In the genomic region with DNA sequence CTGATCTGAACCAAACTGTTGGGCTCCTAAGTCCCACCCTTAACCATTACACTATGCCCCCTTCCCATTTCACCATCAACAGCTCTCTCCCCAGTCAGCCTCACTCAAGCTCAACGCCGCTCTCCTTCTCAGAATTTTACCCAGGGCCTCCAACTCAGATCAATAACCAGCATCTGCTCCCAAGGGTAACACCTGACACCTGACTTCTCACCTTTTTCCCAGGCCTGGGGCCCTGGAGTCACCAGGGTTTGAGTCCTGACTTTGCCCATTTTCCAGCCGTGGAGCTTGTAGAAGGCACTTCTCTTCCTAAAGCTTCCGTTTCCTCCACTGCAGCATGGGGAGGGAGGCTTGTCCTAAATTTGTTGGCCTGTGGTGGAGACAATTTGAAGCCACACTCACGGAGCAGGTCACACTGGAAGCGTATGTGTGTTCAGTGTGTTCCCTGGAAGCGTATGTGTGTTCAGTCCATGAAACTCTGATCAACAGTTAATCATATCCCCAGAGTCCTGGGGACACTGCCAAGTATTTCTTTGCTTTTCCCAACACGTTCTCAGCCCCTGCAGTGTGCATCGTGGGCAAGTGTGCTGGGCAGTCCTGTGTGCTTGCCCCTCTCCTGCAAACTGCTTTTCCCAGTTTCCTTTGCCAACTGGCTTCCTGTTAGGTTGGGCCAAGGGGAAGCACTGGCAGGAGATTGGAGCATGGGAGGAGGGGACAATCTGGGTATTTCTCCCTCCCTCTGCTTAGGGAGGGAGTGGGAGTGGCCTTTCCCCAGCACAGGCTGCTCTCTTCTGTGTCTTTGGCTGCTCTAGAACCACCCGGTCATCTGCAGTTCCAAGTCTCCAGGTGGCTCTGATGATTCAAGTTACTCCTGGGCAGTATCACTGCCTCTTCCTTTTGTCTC, we compare ENCODE assay signal across 9 cellular contexts. TPM values are rescaled to one million over a fixed set of nuclear protein-coding genes. Genes with fewer than 3 reads are reported as not detected.
A peak's percentile ranks its signal among the peaks of the same experiment; 100 is the strongest.
DNase-seq lines count a peak whose midpoint lies in the region; ATAC-seq and TF ChIP-seq lines count a peak whose summit lies in the region.
"Had no signal": no experiment of that assay in that cellular context is flagged by ENCODE, and none has a peak within 500 bp of the region (broad histone marks: within the 10 kb centered on the region; RNA-seq: fewer than 3 reads in every experiment).

No MANE protein-coding gene starts in this region.

- BruUV-seq in OCI-LY7 (replicated peaks; lab: Mats Ljungman, UMichigan), result no TSS peak

- CTCF ChIA-PET in activated CD4-positive, alpha-beta T cell treated with anti-CD3 and anti-CD28 coated beads, Interleukin-2, amount 10 ng/mL, durations not matched to agents 7 days and 5 days (lab: Charles Lee), result interaction anchor here (0.7 kb wide), 1 partner anchor 14 kb away, joined by 3 read pairs; no protein-coding TSS in a partner anchor
- CTCF ChIA-PET in OCI-LY7 (lab: Charles Lee; ENCODE audit: unreplicated experiment), result interaction anchor here (0.5 kb wide), 1 partner anchor 680 kb away, joined by 3 read pairs; no protein-coding TSS in a partner anchor

- no peaks in the 10 kb centered on the region for H3K9me3 Mint-ChIP-seq in activated CD4-positive, alpha-beta T cell treated with anti-CD3 and anti-CD28 coated beads, Interleukin-2, amount 10 ng/mL, durations not matched to agents 7 days and 5 days

- H3K79me2 ChIP-seq in OCI-LY7 (ENCODE audit: insufficient read depth, low read depth, low read length), result no peaks in the 10 kb centered on the region

- no peaks in the 10 kb centered on the region for H3K36me3 Mint-ChIP-seq in activated CD4-positive, alpha-beta T cell treated with anti-CD3 and anti-CD28 coated beads, Interleukin-2, amount 10 ng/mL, durations not matched to agents 7 days and 5 days (ENCODE audit: low read depth)

- POLR2A ChIA-PET in activated CD4-positive, alpha-beta T cell treated with anti-CD3 and anti-CD28 coated beads, Interleukin-2, amount 10 ng/mL, durations not matched to agents 7 days and 5 days (lab: Charles Lee), result no interaction called here
- POLR2A ChIA-PET in OCI-LY7 (lab: Charles Lee), result interaction anchor here (0.6 kb wide), 1 partner anchor 13 kb away, joined by 3 read pairs; no protein-coding TSS in a partner anchor

- H3K9me3 ChIP-seq in subcutaneous abdominal adipose tissue (ENCODE audit: control insufficient read depth in 5 of 5, low read length in 5 of 5) (no peaks in the 10 kb centered on the region), OCI-LY7 (ENCODE audit: low read length) (no peaks in the 10 kb centered on the region), SJCRH30 (replicated peaks) (no peaks in the 10 kb centered on the region)
- H3K9me3 ChIP-seq: adrenal gland had no signal

- H3K4me3 Mint-ChIP-seq in activated CD4-positive, alpha-beta T cell treated with anti-CD3 and anti-CD28 coated beads, Interleukin-2, amount 10 ng/mL, durations not matched to agents 7 days and 5 days, result no peak overlapping the region

- H3K4me2 ChIP-seq in OCI-LY7 (ENCODE audit: low read length), result no peak overlapping the region

- peaks cover 12 to 80% (median 58%) of the 10 kb centered on the region in 5 donors for H3K4me1 ChIP-seq in subcutaneous abdominal adipose tissue (ENCODE audit: control insufficient read depth in 5 of 5, insufficient read depth in 5 of 5, low read length in 5 of 5)
- H3K4me1 ChIP-seq in OCI-LY7 (ENCODE audit: insufficient read depth, low read length, poor library complexity, severe bottlenecking), result peaks cover 50% of the 10 kb centered on the region
- H3K4me1 ChIP-seq in SJCRH30, result no peaks in the 10 kb centered on the region

- intact Hi-C loops in left cardiac atrium (cut with DNase I), result no loop called here
- intact Hi-C loops in OCI-LY7 (cut with micrococcal nuclease; ENCODE audit: unreplicated experiment), result no loop called here

- H4K20me1 ChIP-seq in OCI-LY7 (ENCODE audit: insufficient read depth, low read length), result no peaks in the 10 kb centered on the region

- H3K27ac ChIP-seq in subcutaneous abdominal adipose tissue (ENCODE audit: low read depth, low read length) (peak overlapping the region; percentile 55), OCI-LY7 (ENCODE audit: low read depth, low read length, poor library complexity, severe bottlenecking) (no peak overlapping the region), SJCRH30 (no peak overlapping the region)

- H3K9ac ChIP-seq in subcutaneous abdominal adipose tissue (ENCODE audit: low read length in 5 of 5), result peak overlapping the region in 2 of 5 donors; percentile 4 to 48

- no peak for TF ChIP-seq CTCF in OCI-LY7 (conservative IDR thresholded peaks at IDR 0.05; ENCODE audit: low read length)

- no peaks in the 10 kb centered on the region for H3K27me3 ChIP-seq in subcutaneous abdominal adipose tissue (ENCODE audit: control insufficient read depth in 5 of 5, insufficient read depth in 4 of 5, low read length in 5 of 5)
- H3K27me3 ChIP-seq in SJCRH30, result no peaks in the 10 kb centered on the region
- H3K27me3 ChIP-seq: adrenal gland had no signal

- ATAC-seq in left cardiac atrium (peak; percentile 56 to 76), HG02642 (IDR thresholded peaks at IDR 0.05; ENCODE audit: poor library complexity, unreplicated experiment) (no peak)

- H3K4me3 ChIP-seq in subcutaneous abdominal adipose tissue (ENCODE audit: low read depth in 1 of 5, low read length in 5 of 5), result peak overlapping the region; percentile 11 to 52 (median 45)
- H3K4me3 ChIP-seq in OCI-LY7 (ENCODE audit: low read depth, low read length, poor library complexity, severe bottlenecking), result no peak overlapping the region
- no peak overlapping the region for H3K4me3 ChIP-seq in SJCRH30

- peaks cover under 1% of the 10 kb centered on the region for H3K27me3 Mint-ChIP-seq in activated CD4-positive, alpha-beta T cell treated with anti-CD3 and anti-CD28 coated beads, Interleukin-2, amount 10 ng/mL, durations not matched to agents 7 days and 5 days

- H3K36me3 ChIP-seq in subcutaneous abdominal adipose tissue (ENCODE audit: control insufficient read depth in 5 of 5, insufficient read depth in 5 of 5, low read length in 5 of 5) (no peaks in the 10 kb centered on the region), OCI-LY7 (ENCODE audit: insufficient read depth, low read length) (no peaks in the 10 kb centered on the region), SJCRH30 (no peaks in the 10 kb centered on the region)
- H3K36me3 ChIP-seq: adrenal gland had no signal

- H3K9me2 ChIP-seq in OCI-LY7 (ENCODE audit: insufficient read depth, low read length), result no peaks in the 10 kb centered on the region

- H3K27ac Mint-ChIP-seq in activated CD4-positive, alpha-beta T cell treated with anti-CD3 and anti-CD28 coated beads, Interleukin-2, amount 10 ng/mL, durations not matched to agents 7 days and 5 days, result peak overlapping the region; percentile 10

- H2AFZ ChIP-seq in OCI-LY7 (ENCODE audit: low read length), result no peak overlapping the region

- peaks cover 40% of the 10 kb centered on the region for H3K4me1 Mint-ChIP-seq in activated CD4-positive, alpha-beta T cell treated with anti-CD3 and anti-CD28 coated beads, Interleukin-2, amount 10 ng/mL, durations not matched to agents 7 days and 5 days

- DNase-seq in activated CD4-positive, alpha-beta T cell treated with anti-CD3 and anti-CD28 coated beads, Interleukin-2, amount 10 ng/mL, durations not matched to agents 7 days and 5 days, result no peak
- DNase-seq in activated CD4-positive, alpha-beta T cell treated with anti-CD3 and anti-CD28 coated beads, Interleukin-2, amount 50 U/mL, for 4 hours, result no peak
- peak; percentile 13 for DNase-seq in T1000 (lab: John Stamatoyannopoulos, UW)
- peak; percentile 36 for DNase-seq in left cardiac atrium
- no peak for DNase-seq in OCI-LY7 (ENCODE audit: low spot score)
- no peak for DNase-seq in SJCRH30

RNA-seq across cellular contexts. Expression of gene NEK6, which starts 36.9 kb away (rescaled TPM):
- 1 to 10 TPM; 7.0 to 8.0 TPM for total RNA-seq in activated CD4-positive, alpha-beta T cell treated with anti-CD3 and anti-CD28 coated beads, Interleukin-2, amount 10 ng/mL, durations not matched to agents 7 days and 5 days
- total RNA-seq in left cardiac atrium (10 to 100 TPM; 28.7 to 32.6 TPM), OCI-LY7 (2022) (12.1 and 16.4 TPM in 2 replicates)
- total RNA-seq in OCI-LY7 (2014; rRNA removed; shearing (Covaris generic)), result 4.4 and 5.6 TPM in 2 replicates
- total RNA-seq in SJCRH30 (2014; rRNA removed; shearing (Covaris generic)), result 26.1 and 28.4 TPM in 2 replicates

Comparison
In these comparisons a context has a peak if more than half of its experiments do, and no peak if none do; other contexts are left out.
1. DNase-seq: peak in T1000 (single experiment) and left cardiac atrium (single experiment); none in activated CD4-positive, alpha-beta T cell treated with anti-CD3 and anti-CD28 coated beads, Interleukin-2, amount 10 ng/mL, durations not matched to agents 7 days and 5 days (single experiment), activated CD4-positive, alpha-beta T cell treated with anti-CD3 and anti-CD28 coated beads, Interleukin-2, amount 50 U/mL, for 4 hours (0 of 2), OCI-LY7 (single experiment) and SJCRH30 (0 of 2).
2. H3K4me3 ChIP-seq: peak in subcutaneous abdominal adipose tissue (5 of 5); none in OCI-LY7 (single experiment) and SJCRH30 (single experiment).